ENCODE assay signal across 8 cellular contexts in the genomic region with DNA sequence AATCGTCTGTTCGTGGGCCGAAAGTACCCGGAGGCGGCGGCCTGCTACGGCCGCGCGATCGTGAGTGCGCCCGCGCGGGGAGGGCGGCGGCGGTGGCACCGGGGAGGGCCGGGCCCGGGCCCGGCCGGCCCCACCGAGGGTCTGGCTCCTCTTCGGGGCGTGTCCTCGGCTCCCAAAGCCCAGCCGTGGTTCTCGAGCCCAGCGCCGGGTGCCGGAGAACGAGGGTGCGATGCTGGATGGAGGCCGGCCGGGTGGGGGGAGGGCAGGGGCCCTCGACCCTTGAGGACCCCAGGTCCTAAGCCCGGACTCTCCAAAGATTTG. TPM values are rescaled to one million over a fixed set of nuclear protein-coding genes. Genes with fewer than 3 reads are reported as not detected.
DNase-seq lines count a peak whose midpoint lies in the region; ATAC-seq and TF ChIP-seq lines count a peak whose summit lies in the region.

No MANE protein-coding gene starts in this region.

- POLR2A ChIA-PET in CD4-positive, alpha-beta T cell (lab: Charles Lee) = interaction anchor here (0.7 to 4.8 kb wide), 14 partner anchors 9 to 1525 kb away, joined by 3 to 55 read pairs (median 4); a partner anchor contains a TSS

- no peaks in the 10 kb centered on the region for H3K9me2 ChIP-seq in Loucy (replicated peaks; ENCODE audit: low read depth, low read length)

- H3K27ac Mint-ChIP-seq in CD4-positive, alpha-beta T cell = peak overlapping the region; percentile 70
- H3K27ac Mint-ChIP-seq in effector memory CD8-positive, alpha-beta T cell = peak overlapping the region in 1 of 2 donors; percentile 32

- H3K4me2 ChIP-seq in Loucy (ENCODE audit: low read depth, low read length, poor library complexity, severe bottlenecking) = peak overlapping the region; percentile 73

- intact Hi-C loops in CD4-positive, alpha-beta T cell (cut with DNase I, micrococcal nuclease) = no loop called here

- no peaks in the 10 kb centered on the region for H3F3A ChIP-seq in Loucy (ENCODE audit: low read depth)

- peak overlapping the region; percentile 76 for H3K9ac ChIP-seq in Loucy (ENCODE audit: low read depth, low read length, poor library complexity, severe bottlenecking)

- peaks cover 2% of the 10 kb centered on the region for H4K20me1 ChIP-seq in Loucy (ENCODE audit: insufficient read depth, low read length, poor library complexity, severe bottlenecking)

- H2AFZ ChIP-seq in Loucy (ENCODE audit: low read length) (no peak overlapping the region), neuron (ENCODE audit: low read depth, low read length) (no peak overlapping the region)

- H3K27me3 ChIP-seq in CD4-positive, alpha-beta T cell (ENCODE audit: control insufficient read depth, insufficient read depth, low read length) = peaks cover 5% of the 10 kb centered on the region
- H3K27me3 ChIP-seq in Loucy (ENCODE audit: insufficient read depth, low read length, poor library complexity, severe bottlenecking) = no peaks in the 10 kb centered on the region
- H3K27me3 ChIP-seq in neuron (ENCODE audit: insufficient read depth, low read length) = no peaks in the 10 kb centered on the region

- H3K79me2 ChIP-seq in Loucy (ENCODE audit: insufficient read depth, low read length) = peaks cover 16% of the 10 kb centered on the region; the same call in 1 of the 2 replicates

- H3K4me3 ChIP-seq in Loucy (ENCODE audit: low read length, poor library complexity, severe bottlenecking) (peak overlapping the region; percentile 82), neuron (ENCODE audit: low read length) (peak overlapping the region; percentile 87)

- H3K27me3 Mint-ChIP-seq in CD4-positive, alpha-beta T cell = no peaks in the 10 kb centered on the region
- H3K27me3 Mint-ChIP-seq in effector memory CD8-positive, alpha-beta T cell = no peaks in the 10 kb centered on the region

- no peak for ATAC-seq in CD4-positive, alpha-beta T cell (ENCODE audit: poor library complexity)
- no peak for ATAC-seq in effector memory CD8-positive, alpha-beta T cell (replicated peaks)
- ATAC-seq in HG03469 (IDR thresholded peaks at IDR 0.05; ENCODE audit: unreplicated experiment) (no peak), HG03025 (IDR thresholded peaks at IDR 0.05; ENCODE audit: low FRiP score, unreplicated experiment) (no peak)

- no peak for DNase-seq in CD4-positive, alpha-beta T cell
- no peak for DNase-seq in effector memory CD8-positive, alpha-beta T cell
- DNase-seq in activated gamma-delta T cell (lab: John Stamatoyannopoulos, UW) (no peak), NCI-H2196 treated with DMSO at 0.1 percent for 48 hours (lab: John Stamatoyannopoulos, UW; ENCODE audit: unreplicated experiment) (no peak)

- H3K4me3 Mint-ChIP-seq in CD4-positive, alpha-beta T cell = peak overlapping the region; percentile 83
- peak overlapping the region; percentile 75 to 78 for H3K4me3 Mint-ChIP-seq in effector memory CD8-positive, alpha-beta T cell

- H3K9me3 Mint-ChIP-seq in CD4-positive, alpha-beta T cell = no peaks in the 10 kb centered on the region
- H3K9me3 Mint-ChIP-seq in effector memory CD8-positive, alpha-beta T cell = no peaks in the 10 kb centered on the region

- H3K36me3 Mint-ChIP-seq in CD4-positive, alpha-beta T cell (ENCODE audit: low read depth) = peaks cover 19% of the 10 kb centered on the region
- H3K36me3 Mint-ChIP-seq in effector memory CD8-positive, alpha-beta T cell (ENCODE audit: insufficient read depth) = peaks cover 35% of the 10 kb centered on the region

- H3K36me3 ChIP-seq in Loucy (ENCODE audit: insufficient read depth, low read length) (no peaks in the 10 kb centered on the region), neuron (ENCODE audit: insufficient read depth, low read length) (peaks cover 32% of the 10 kb centered on the region)

- H3K4me1 ChIP-seq in Loucy (ENCODE audit: insufficient read depth, low read length, poor library complexity, severe bottlenecking) = peaks cover 4% of the 10 kb centered on the region
- H3K4me1 ChIP-seq in neuron (ENCODE audit: insufficient read depth, low read length) = peaks cover 16% of the 10 kb centered on the region

- CTCF ChIA-PET in CD4-positive, alpha-beta T cell (lab: Charles Lee) = no interaction called here

- H3K27ac ChIP-seq in CD4-positive, alpha-beta T cell (ENCODE audit: low read depth, low read length) = peak overlapping the region; percentile 41

- H3K9me3 ChIP-seq in CD4-positive, alpha-beta T cell (ENCODE audit: control insufficient read depth, low read length) = no peaks in the 10 kb centered on the region
- H3K9me3 ChIP-seq in Loucy (ENCODE audit: insufficient read depth, low read depth, low read length) (no peaks in the 10 kb centered on the region), neuron (ENCODE audit: low read length) (no peaks in the 10 kb centered on the region)

- H3K4me1 Mint-ChIP-seq in CD4-positive, alpha-beta T cell (ENCODE audit: low read depth) = peaks cover 20% of the 10 kb centered on the region
- H3K4me1 Mint-ChIP-seq in effector memory CD8-positive, alpha-beta T cell (ENCODE audit: low read depth in 2 of 2) = peaks cover 7 to 33% of the 10 kb centered on the region in 2 donors

- TF ChIP-seq CTCF in CD4-positive, alpha-beta T cell (IDR thresholded peaks at IDR 0.05) = no peak
- no peak for TF ChIP-seq CTCF in Loucy (conservative IDR thresholded peaks at IDR 0.05; ENCODE audit: low read length)

RNA-seq across cellular contexts. Expression of a gene that starts 0.4 kb away (rescaled TPM):
- total RNA-seq in CD4-positive, alpha-beta T cell = 10 to 100 TPM; 46.9 to 53.9 TPM

RNA-seq across cellular contexts. Expression of a gene that starts 3.5 kb away (rescaled TPM):
- total RNA-seq in CD4-positive, alpha-beta T cell = 10 to 100 TPM; 22.0 to 23.6 TPM

RNA-seq across cellular contexts. Expression of a gene that starts 5.1 kb away (rescaled TPM):
- 1 to 10 TPM; 6.6 to 6.9 TPM for total RNA-seq in CD4-positive, alpha-beta T cell

RNA-seq across cellular contexts. Expression of a gene that starts 9.6 kb away (rescaled TPM):
- 10 to 100 TPM; 12.1 to 12.6 TPM for total RNA-seq in CD4-positive, alpha-beta T cell

RNA-seq across cellular contexts. Expression of a gene that starts 12.7 kb away (rescaled TPM):
- total RNA-seq in CD4-positive, alpha-beta T cell = 100 to 1,000 TPM; 202 to 209 TPM
